20 cellular contexts compared by ENCODE assay signal in the genomic region with DNA sequence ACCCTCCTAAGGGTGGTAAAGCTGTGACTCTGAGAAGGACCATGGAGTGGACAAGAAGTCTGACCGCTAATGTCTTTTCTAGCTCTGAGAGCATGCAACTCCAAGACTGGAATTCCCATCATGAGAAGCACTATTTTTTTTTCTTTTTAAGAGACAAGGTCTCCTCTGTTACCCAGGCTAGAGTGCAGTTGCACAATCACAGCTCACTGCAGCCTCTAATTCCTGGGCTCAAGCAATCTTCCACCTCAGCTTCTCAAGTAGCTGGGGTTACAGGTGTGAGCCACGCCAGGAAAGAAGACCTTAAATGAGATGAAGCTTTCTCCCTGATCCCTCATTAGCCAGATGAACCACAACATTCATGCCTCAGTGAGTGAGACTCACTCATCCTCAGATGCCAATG. TPM values are rescaled to one million over a fixed set of nuclear protein-coding genes. Genes with fewer than 3 reads are reported as not detected.
DNase-seq lines count a peak whose midpoint lies in the region; ATAC-seq and TF ChIP-seq lines count a peak whose summit lies in the region.
"Had no signal": no experiment of that assay in that cellular context is flagged by ENCODE, and none has a peak within 500 bp of the region (broad histone marks: within the 10 kb centered on the region; RNA-seq: fewer than 3 reads in every experiment).

No MANE protein-coding gene starts in this region.

- H3K4me1 Mint-ChIP-seq in activated CD4-positive, alpha-beta T cell treated with anti-CD3 and anti-CD28 coated beads, Interleukin-2, amount 10 ng/mL, durations not matched to agents 24 days and 14 days = peaks cover 84% of the 10 kb centered on the region
- peaks cover 64% of the 10 kb centered on the region for H3K4me1 Mint-ChIP-seq in CD4-positive, alpha-beta T cell (ENCODE audit: low read depth)
- H3K4me1 Mint-ChIP-seq in activated T-helper 1 cell treated with anti-CD3 and anti-CD28 coated beads, Interleukin-12 subunit alpha, Interleukin-12 subunit beta, Interleukin-2, Interleukin-4 antibody, amounts not matched to agents 30 ng/mL and 10 ng/mL and 1 ng/mL, durations not matched to agents 14 hours and 24 hours and 36 hours (ENCODE audit: low read depth) = peaks cover 94% of the 10 kb centered on the region

- peaks cover 0 to 24% (median 0%) of the 10 kb centered on the region in 12 donors for H3K4me1 ChIP-seq in heart left ventricle
- H3K4me1 ChIP-seq in right cardiac atrium (ENCODE audit: control insufficient read depth, insufficient read depth, low read length) = no peaks in the 10 kb centered on the region

- DNase-seq in activated CD4-positive, alpha-beta T cell treated with anti-CD3 and anti-CD28 coated beads, Interleukin-2, amount 10 ng/mL, durations not matched to agents 24 days and 14 days = no peak
- no peak for DNase-seq in activated CD4-positive, alpha-beta T cell treated with anti-CD3 and anti-CD28 coated beads for 4 hours
- DNase-seq in CD4-positive, alpha-beta T cell = no peak
- no peak for DNase-seq in activated T-helper 1 cell treated with anti-CD3 and anti-CD28 coated beads, Interleukin-12 subunit alpha, Interleukin-12 subunit beta, Interleukin-2, Interleukin-4 antibody, amounts not matched to agents 30 ng/mL and 10 ng/mL and 1 ng/mL, durations not matched to agents 14 hours and 24 hours and 36 hours (ENCODE audit: low spot score)
- DNase-seq in kidney tubule cell (ENCODE audit: low spot score) (peak; percentile 10), heart left ventricle (no peak), right cardiac atrium (no peak), OCI-M2 (lab: John Stamatoyannopoulos, UW; ENCODE audit: unreplicated experiment) (no peak)
- DNase-seq: adrenal gland, caudate nucleus, Kasumi-1, NCI-H1092 treated with DMSO at 0.1 percent for 48 hours, NCI-H2081, NCI-H510A, SW 1271, upper lobe of right lung, WERI-Rb-1 had no signal

- POLR2A ChIA-PET in CD4-positive, alpha-beta T cell (lab: Charles Lee) = no interaction called here

- CTCF ChIA-PET in CD4-positive, alpha-beta T cell (lab: Charles Lee) = no interaction called here

- 94 to 95% (median 95%) methylated on average over 2 of the region's 2 CpGs for WGBS in heart left ventricle, 4 donors
- 93% methylated on average over 2 of the region's 2 CpGs for WGBS in right cardiac atrium

- H3K36me3 ChIP-seq in heart left ventricle = no peaks in the 10 kb centered on the region
- H3K36me3 ChIP-seq: adrenal gland, upper lobe of right lung, WERI-Rb-1 had no signal

- H3K27ac Mint-ChIP-seq in activated CD4-positive, alpha-beta T cell treated with anti-CD3 and anti-CD28 coated beads, Interleukin-2, amount 10 ng/mL, durations not matched to agents 24 days and 14 days = peak overlapping the region; percentile 99
- peak overlapping the region; percentile 70 for H3K27ac Mint-ChIP-seq in CD4-positive, alpha-beta T cell
- peak overlapping the region; percentile 100 for H3K27ac Mint-ChIP-seq in activated T-helper 1 cell treated with anti-CD3 and anti-CD28 coated beads, Interleukin-12 subunit alpha, Interleukin-12 subunit beta, Interleukin-2, Interleukin-4 antibody, amounts not matched to agents 30 ng/mL and 10 ng/mL and 1 ng/mL, durations not matched to agents 14 hours and 24 hours and 36 hours
- H3K27ac Mint-ChIP-seq: nephron had no signal

- ATAC-seq in CD4-positive, alpha-beta T cell (ENCODE audit: poor library complexity) = no peak
- no peak for ATAC-seq in heart left ventricle
- no peak for ATAC-seq in right cardiac atrium
- ATAC-seq: A549, upper lobe of right lung had no signal

- H3K27ac ChIP-seq in CD4-positive, alpha-beta T cell (ENCODE audit: low read depth, low read length) = no peak overlapping the region
- H3K27ac ChIP-seq in heart left ventricle (no peak overlapping the region), right cardiac atrium (ENCODE audit: low read length) (no peak overlapping the region)
- H3K27ac ChIP-seq: A549, adrenal gland, RWPE1, upper lobe of right lung, WERI-Rb-1 had no signal

- intact Hi-C loops in activated CD4-positive, alpha-beta T cell treated with anti-CD3 and anti-CD28 coated beads, Interleukin-2, amount 10 ng/mL, durations not matched to agents 24 days and 14 days (cut with micrococcal nuclease) = loop anchor here (1.0 to 10.0 kb wide), 10 partner anchors 8 to 1668 kb away; a partner anchor contains a TSS
- intact Hi-C loops in CD4-positive, alpha-beta T cell (cut with DNase I, micrococcal nuclease) = no loop called here
- intact Hi-C loops in activated T-helper 1 cell treated with anti-CD3 and anti-CD28 coated beads, Interleukin-12 subunit alpha, Interleukin-12 subunit beta, Interleukin-2, Interleukin-4 antibody, amounts not matched to agents 30 ng/mL and 10 ng/mL and 1 ng/mL, durations not matched to agents 14 hours and 24 hours and 36 hours (cut with micrococcal nuclease) = loop anchor here (1.0 to 10.0 kb wide), 15 partner anchors 18 to 1895 kb away; a partner anchor contains a TSS
- intact Hi-C loops in heart left ventricle (cut with DNase I) (no loop called here), right cardiac atrium (cut with DNase I) (no loop called here)

- H3K9me3 Mint-ChIP-seq in activated CD4-positive, alpha-beta T cell treated with anti-CD3 and anti-CD28 coated beads, Interleukin-2, amount 10 ng/mL, durations not matched to agents 24 days and 14 days = peaks cover 4% of the 10 kb centered on the region
- H3K9me3 Mint-ChIP-seq in CD4-positive, alpha-beta T cell = no peaks in the 10 kb centered on the region
- no peaks in the 10 kb centered on the region for H3K9me3 Mint-ChIP-seq in activated T-helper 1 cell treated with anti-CD3 and anti-CD28 coated beads, Interleukin-12 subunit alpha, Interleukin-12 subunit beta, Interleukin-2, Interleukin-4 antibody, amounts not matched to agents 30 ng/mL and 10 ng/mL and 1 ng/mL, durations not matched to agents 14 hours and 24 hours and 36 hours
- H3K9me3 Mint-ChIP-seq: nephron had no signal

- TF ChIP-seq POLR2A in heart left ventricle (IDR thresholded peaks at IDR 0.05) = no peak

- peaks cover 83% of the 10 kb centered on the region for H3K36me3 Mint-ChIP-seq in activated CD4-positive, alpha-beta T cell treated with anti-CD3 and anti-CD28 coated beads, Interleukin-2, amount 10 ng/mL, durations not matched to agents 24 days and 14 days (ENCODE audit: low read depth)
- H3K36me3 Mint-ChIP-seq in CD4-positive, alpha-beta T cell (ENCODE audit: low read depth) = no peaks in the 10 kb centered on the region
- peaks cover 74% of the 10 kb centered on the region for H3K36me3 Mint-ChIP-seq in activated T-helper 1 cell treated with anti-CD3 and anti-CD28 coated beads, Interleukin-12 subunit alpha, Interleukin-12 subunit beta, Interleukin-2, Interleukin-4 antibody, amounts not matched to agents 30 ng/mL and 10 ng/mL and 1 ng/mL, durations not matched to agents 14 hours and 24 hours and 36 hours (ENCODE audit: low read depth)

- H3K4me3 ChIP-seq in heart left ventricle = no peak overlapping the region
- H3K4me3 ChIP-seq in right cardiac atrium (ENCODE audit: low read length) = no peak overlapping the region
- H3K4me3 ChIP-seq: A549, adrenal gland, upper lobe of right lung had no signal

- H3K9me3 ChIP-seq in CD4-positive, alpha-beta T cell (ENCODE audit: control insufficient read depth, low read length) = no peaks in the 10 kb centered on the region
- H3K9me3 ChIP-seq in heart left ventricle = no peaks in the 10 kb centered on the region
- H3K9me3 ChIP-seq in right cardiac atrium (ENCODE audit: control insufficient read depth, low read length) = no peaks in the 10 kb centered on the region
- H3K9me3 ChIP-seq: A549, adrenal gland, upper lobe of right lung had no signal

- no peak for TF ChIP-seq CTCF in CD4-positive, alpha-beta T cell (IDR thresholded peaks at IDR 0.05)
- no peak for TF ChIP-seq CTCF in heart left ventricle (IDR thresholded peaks at IDR 0.05)

- no peaks in the 10 kb centered on the region for H3K27me3 ChIP-seq in CD4-positive, alpha-beta T cell (ENCODE audit: control insufficient read depth, insufficient read depth, low read length)
- H3K27me3 ChIP-seq in heart left ventricle = no peaks in the 10 kb centered on the region
- H3K27me3 ChIP-seq in right cardiac atrium (ENCODE audit: control insufficient read depth, insufficient read depth) = no peaks in the 10 kb centered on the region
- H3K27me3 ChIP-seq: adrenal gland, upper lobe of right lung had no signal

- H3K4me3 Mint-ChIP-seq in activated CD4-positive, alpha-beta T cell treated with anti-CD3 and anti-CD28 coated beads, Interleukin-2, amount 10 ng/mL, durations not matched to agents 24 days and 14 days = peak overlapping the region; percentile 95
- H3K4me3 Mint-ChIP-seq in CD4-positive, alpha-beta T cell = no peak overlapping the region
- H3K4me3 Mint-ChIP-seq in activated T-helper 1 cell treated with anti-CD3 and anti-CD28 coated beads, Interleukin-12 subunit alpha, Interleukin-12 subunit beta, Interleukin-2, Interleukin-4 antibody, amounts not matched to agents 30 ng/mL and 10 ng/mL and 1 ng/mL, durations not matched to agents 14 hours and 24 hours and 36 hours = peak overlapping the region; percentile 94
- H3K4me3 Mint-ChIP-seq: nephron had no signal

- H3K27me3 Mint-ChIP-seq in activated CD4-positive, alpha-beta T cell treated with anti-CD3 and anti-CD28 coated beads, Interleukin-2, amount 10 ng/mL, durations not matched to agents 24 days and 14 days = no peaks in the 10 kb centered on the region
- no peaks in the 10 kb centered on the region for H3K27me3 Mint-ChIP-seq in CD4-positive, alpha-beta T cell
- H3K27me3 Mint-ChIP-seq in activated T-helper 1 cell treated with anti-CD3 and anti-CD28 coated beads, Interleukin-12 subunit alpha, Interleukin-12 subunit beta, Interleukin-2, Interleukin-4 antibody, amounts not matched to agents 30 ng/mL and 10 ng/mL and 1 ng/mL, durations not matched to agents 14 hours and 24 hours and 36 hours (ENCODE audit: insufficient read depth) = no peaks in the 10 kb centered on the region

RNA-seq across cellular contexts. Expression of a gene that starts 19.2 kb away (rescaled TPM):
- total RNA-seq in activated CD4-positive, alpha-beta T cell treated with anti-CD3 and anti-CD28 coated beads, Interleukin-2, amount 10 ng/mL, durations not matched to agents 24 days and 14 days = 267 and 277 TPM in 2 replicates
- total RNA-seq in CD4-positive, alpha-beta T cell = 1 to 10 TPM in 1 of 2 experiments, under 1 TPM in 1; 0.93 to 1.6 TPM
- 305 and 318 TPM in 2 replicates for total RNA-seq in activated T-helper 1 cell treated with anti-CD3 and anti-CD28 coated beads, Interleukin-12 subunit alpha, Interleukin-12 subunit beta, Interleukin-2, Interleukin-4 antibody, amounts not matched to agents 30 ng/mL and 10 ng/mL and 1 ng/mL, durations not matched to agents 14 hours and 24 hours and 36 hours
- total RNA-seq in heart left ventricle = 1 to 10 TPM in 3 of 9 donors, under 1 TPM in 6; 0.15 to 4.3 (median 0.63) TPM
- polyA plus RNA-seq in heart left ventricle = 1 to 10 TPM in 1 of 2 donors, under 1 TPM in 1; 0.15 to 2.0 TPM
- total RNA-seq in right cardiac atrium = 1 to 10 TPM in 2 of 4 donors, under 1 TPM in 2; 0.93 to 3.0 (median 1.3) TPM
- 0.27 TPM for polyA plus RNA-seq in right cardiac atrium

Comparison
In these comparisons a context has a peak if more than half of its experiments do, and no peak if none do; other contexts are left out.
1. RNA of a gene that starts 19.2 kb away (total RNA-seq): 305 to 318 TPM in activated T-helper 1 cell treated with anti-CD3 and anti-CD28 coated beads, Interleukin-12 subunit alpha, Interleukin-12 subunit beta, Interleukin-2, Interleukin-4 antibody, amounts not matched to agents 30 ng/mL and 10 ng/mL and 1 ng/mL, durations not matched to agents 14 hours and 24 hours and 36 hours and 267 to 277 TPM in activated CD4-positive, alpha-beta T cell treated with anti-CD3 and anti-CD28 coated beads, Interleukin-2, amount 10 ng/mL, durations not matched to agents 24 days and 14 days; 0.93 to 1.6 TPM in CD4-positive, alpha-beta T cell, 0.93 to 3.0 TPM in right cardiac atrium and 0.15 to 4.3 TPM in heart left ventricle; every median in the first group is over 10 times any median in the second.
2. intact Hi-C loops: an anchor here in activated CD4-positive, alpha-beta T cell treated with anti-CD3 and anti-CD28 coated beads, Interleukin-2, amount 10 ng/mL, durations not matched to agents 24 days and 14 days (1.0 to 10.0 kb wide) and activated T-helper 1 cell treated with anti-CD3 and anti-CD28 coated beads, Interleukin-12 subunit alpha, Interleukin-12 subunit beta, Interleukin-2, Interleukin-4 antibody, amounts not matched to agents 30 ng/mL and 10 ng/mL and 1 ng/mL, durations not matched to agents 14 hours and 24 hours and 36 hours (1.0 to 10.0 kb wide); none called in CD4-positive, alpha-beta T cell, heart left ventricle and right cardiac atrium.
3. Peak in every context shown above with its lines, with median percentiles within 50 percentile points of each other: H3K27ac Mint-ChIP-seq.